In the genomic region with DNA sequence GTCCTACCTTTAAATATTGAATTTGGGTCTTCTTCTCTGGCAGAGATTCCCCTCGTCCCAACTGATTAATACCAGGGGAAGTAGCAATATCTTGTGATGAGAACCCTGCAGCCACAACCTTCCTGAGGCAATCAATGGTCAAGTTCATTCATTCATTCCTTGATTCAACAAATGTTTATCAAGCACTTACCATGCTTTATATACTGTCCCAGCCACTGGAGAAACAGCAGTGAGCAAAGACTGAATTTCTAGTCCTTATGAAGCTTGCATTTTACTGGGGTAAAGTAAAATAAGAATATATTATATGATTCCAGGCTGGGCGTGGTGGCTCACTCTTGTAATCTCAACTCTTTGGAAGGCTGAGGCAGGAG, we compare ENCODE assay signal across 8 cellular contexts. TPM values are rescaled to one million over a fixed set of nuclear protein-coding genes. Genes with fewer than 3 reads are reported as not detected.
DNase-seq lines count a peak whose midpoint lies in the region; ATAC-seq and TF ChIP-seq lines count a peak whose summit lies in the region.

No MANE protein-coding gene starts in this region.

- peak overlapping the region; percentile 90 for H3K4me3 ChIP-seq in astrocyte of the spinal cord (ENCODE audit: low read depth, low read length)
- peak overlapping the region; percentile 95 to 99 (median 98) for H3K4me3 ChIP-seq in right lobe of liver
- peak overlapping the region in 2 of 3 donors; percentile 96 to 98 for H3K4me3 ChIP-seq in thyroid gland (replicated peaks in 1 of 3)

- no peak for ATAC-seq in activated T-cell treated with anti-CD3 and anti-CD28 coated beads, Interleukin-2, amount 50 U/mL, for 4 hours
- ATAC-seq in right lobe of liver = no peak
- ATAC-seq in GM21723 (IDR thresholded peaks at IDR 0.05; ENCODE audit: unreplicated experiment) = no peak

- WGBS in right lobe of liver (ENCODE audit: insufficient coverage, low coverage, low lambda C conversion rate, missing lambda C conversion rate) = 50% methylated on average over 2 of the region's 2 CpGs
- WGBS in thyroid gland, 2 donors = 44 to 50% methylated on average over 2 of the region's 2 CpGs

- H3K9me3 Mint-ChIP-seq in activated T-cell treated with anti-CD3 and anti-CD28 coated beads, Interleukin-2, amount 50 U/mL, for 4 hours = no peaks in the 10 kb centered on the region

- TF ChIP-seq CTCF in astrocyte of the spinal cord (IDR thresholded peaks at IDR 0.05; ENCODE audit: low read depth, low read length) = no peak
- no peak for TF ChIP-seq CTCF in right lobe of liver (IDR thresholded peaks at IDR 0.05)
- TF ChIP-seq CTCF in thyroid gland (IDR thresholded peaks at IDR 0.05) = no peak

- no peaks in the 10 kb centered on the region for H3K27me3 Mint-ChIP-seq in activated T-cell treated with anti-CD3 and anti-CD28 coated beads, Interleukin-2, amount 50 U/mL, for 4 hours (ENCODE audit: low read depth)

- H3K4me1 ChIP-seq in right lobe of liver (peaks cover 0 to 13% (median 3%) of the 10 kb centered on the region in 4 donors), thyroid gland (peaks cover 11 to 35% of the 10 kb centered on the region in 2 donors)

- no peak for DNase-seq in activated T-cell treated with anti-CD3 and anti-CD28 coated beads, Interleukin-2, amount 50 U/mL, for 4 hours
- no peak for DNase-seq in activated T-cell treated with anti-CD3 and anti-CD28 coated beads, Interleukin-2, amount 50 U/mL, for 48 hours
- DNase-seq in astrocyte of the spinal cord (ENCODE audit: low read depth, low spot score) (no peak), right lobe of liver (no peak), thyroid gland (no peak), NCI-H2227 treated with DMSO at 0.1 percent for 48 hours (lab: John Stamatoyannopoulos, UW) (no peak), NCI-H510A treated with DMSO at 0.1 percent for 48 hours (lab: John Stamatoyannopoulos, UW) (no peak)

- peaks cover 6% of the 10 kb centered on the region for H3K36me3 Mint-ChIP-seq in activated T-cell treated with anti-CD3 and anti-CD28 coated beads, Interleukin-2, amount 50 U/mL, for 4 hours (ENCODE audit: insufficient read depth)

- no peaks in the 10 kb centered on the region for H3K27me3 ChIP-seq in right lobe of liver
- H3K27me3 ChIP-seq in thyroid gland = no peaks in the 10 kb centered on the region

- no peaks in the 10 kb centered on the region for H3K9me3 ChIP-seq in right lobe of liver
- no peaks in the 10 kb centered on the region for H3K9me3 ChIP-seq in thyroid gland

- in situ Hi-C loops in astrocyte of the spinal cord (cut with HindIII; ENCODE audit: low sequenced_read_pairs) = no loop called here

- TF ChIP-seq POLR2A in right lobe of liver (IDR thresholded peaks at IDR 0.05) = no peak
- no peak for TF ChIP-seq POLR2A in thyroid gland (IDR thresholded peaks at IDR 0.05)

- H3K27ac ChIP-seq in right lobe of liver (peak overlapping the region in 2 of 3 donors; percentile 90 to 97), thyroid gland (peak overlapping the region in 1 of 3 donors; percentile 82)

- intact Hi-C loops in right lobe of liver (cut with DNase I) (no loop called here), thyroid gland (cut with DNase I) (no loop called here)

- H3K36me3 ChIP-seq in right lobe of liver (peaks cover 0 to 2% (median 0%) of the 10 kb centered on the region in 4 donors), thyroid gland (no peaks in the 10 kb centered on the region)

- peaks cover 65% of the 10 kb centered on the region for H3K4me1 Mint-ChIP-seq in activated T-cell treated with anti-CD3 and anti-CD28 coated beads, Interleukin-2, amount 50 U/mL, for 4 hours (ENCODE audit: low read depth)

- peak overlapping the region; percentile 96 for H3K4me3 Mint-ChIP-seq in activated T-cell treated with anti-CD3 and anti-CD28 coated beads, Interleukin-2, amount 50 U/mL, for 4 hours

RNA-seq across cellular contexts. Expression of gene GIT2, which starts 0.3 kb away (rescaled TPM):
- 10 to 100 TPM; 43.0 to 51.8 (median 49.0) TPM for total RNA-seq in activated T-cell treated with anti-CD3 and anti-CD28 coated beads, Interleukin-2, amount 50 U/mL, for 4 hours
- 10 to 100 TPM; 13.3 to 24.8 (median 16.8) TPM for total RNA-seq in right lobe of liver
- 10 to 100 TPM; 54.4 to 69.4 (median 60.1) TPM for total RNA-seq in thyroid gland

RNA-seq across cellular contexts. Expression of gene ANKRD13A, which starts 2.8 kb away (rescaled TPM):
- 10 to 100 TPM; 30.6 to 42.7 (median 38.8) TPM for total RNA-seq in activated T-cell treated with anti-CD3 and anti-CD28 coated beads, Interleukin-2, amount 50 U/mL, for 4 hours
- total RNA-seq in right lobe of liver (10 to 100 TPM; 14.4 to 33.7 (median 24.6) TPM), thyroid gland (100 to 1,000 TPM; 125 to 167 (median 137) TPM)

RNA-seq across cellular contexts. Expression of gene C12orf76, which starts 51.9 kb away (rescaled TPM):
- total RNA-seq in activated T-cell treated with anti-CD3 and anti-CD28 coated beads, Interleukin-2, amount 50 U/mL, for 4 hours = 1 to 10 TPM; 5.9 to 6.8 (median 6.4) TPM
- 10 to 100 TPM in 1 of 6 experiments, 1 to 10 TPM in 5; 3.0 to 10.1 (median 6.4) TPM for total RNA-seq in right lobe of liver
- 10 to 100 TPM; 16.1 to 41.5 (median 21.9) TPM for total RNA-seq in thyroid gland
